In the genomic region with DNA sequence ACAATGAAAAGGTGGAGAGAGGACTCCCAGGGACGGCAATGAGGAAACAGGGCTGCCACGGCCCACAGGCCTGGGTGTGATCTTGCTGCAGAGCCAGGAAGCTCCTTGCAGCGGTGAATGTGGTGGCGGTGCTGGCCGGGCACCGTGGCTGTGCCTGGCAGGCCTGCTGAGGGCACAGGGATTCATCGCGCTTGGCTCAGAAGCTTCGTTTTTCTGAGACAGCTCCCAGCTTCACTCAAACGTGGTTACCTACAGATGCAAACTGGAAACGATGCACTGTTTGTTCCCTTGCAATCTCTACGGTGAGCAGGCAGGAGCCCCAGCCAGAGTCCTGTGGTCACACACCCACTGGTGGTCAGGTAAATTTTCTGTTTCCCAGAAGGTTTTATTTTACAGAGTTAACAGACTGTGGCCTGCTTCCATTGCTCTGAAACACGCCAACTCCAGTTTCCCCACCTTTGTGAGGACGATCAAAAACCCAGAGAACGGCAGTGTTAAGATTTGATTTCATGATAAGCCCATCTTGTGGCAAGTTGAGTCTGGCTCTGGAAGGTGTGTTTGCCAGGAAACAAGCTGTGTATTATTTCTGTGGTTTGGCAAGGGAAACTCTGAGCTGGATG, we compare ENCODE assay signal across 8 cellular contexts.
DNase-seq lines count a peak whose midpoint lies in the region; ATAC-seq lines count a peak whose summit lies in the region.

No MANE protein-coding gene starts in this region.

- H3K9me3 ChIP-seq in effector memory CD4-positive, alpha-beta T cell (ENCODE audit: control insufficient read depth, low read length): no peaks in the 10 kb centered on the region

- H3K27me3 ChIP-seq in effector memory CD4-positive, alpha-beta T cell (replicated peaks; ENCODE audit: control insufficient read depth, insufficient read depth, low read length, poor library complexity, severe bottlenecking): no peaks in the 10 kb centered on the region

- intact Hi-C loops in left colon (cut with DNase I, micrococcal nuclease): no loop called here

- H3K36me3 ChIP-seq in effector memory CD4-positive, alpha-beta T cell (ENCODE audit: control insufficient read depth, insufficient read depth, low read length): no peaks in the 10 kb centered on the region

- peaks cover 11% of the 10 kb centered on the region for H3K4me1 ChIP-seq in effector memory CD4-positive, alpha-beta T cell (ENCODE audit: control insufficient read depth, insufficient read depth, low read length, poor library complexity, severe bottlenecking)

- ATAC-seq in left colon: peak; percentile 91
- no peak for ATAC-seq in HG03095 (IDR thresholded peaks at IDR 0.05; ENCODE audit: unreplicated experiment)
- ATAC-seq in HG03469 (IDR thresholded peaks at IDR 0.05; ENCODE audit: unreplicated experiment): no peak

- peak; percentile 77 for DNase-seq in stimulated activated CD4-positive, alpha-beta T cell treated with anti-CD3 and anti-CD28 coated beads, Interleukin-15, amount 100 ng/mL, for 24 hours
- no peak for DNase-seq in stimulated activated CD4-positive, alpha-beta T cell treated with anti-CD3 and anti-CD28 coated beads, Interleukin-4, amount 100 ng/mL, for 1 hour
- peak; percentile 73 to 80 for DNase-seq in activated T-cell treated with anti-CD3 and anti-CD28 coated beads, Interleukin-2, amount 50 U/mL, for 48 hours
- peak; percentile 49 to 54 for DNase-seq in left colon
- DNase-seq in ureter (ENCODE audit: low spot score): peak; percentile 52
- no peak for DNase-seq in effector memory CD4-positive, alpha-beta T cell

- no peak overlapping the region for H3K4me3 ChIP-seq in effector memory CD4-positive, alpha-beta T cell (ENCODE audit: insufficient read depth, low read depth, low read length, poor library complexity, severe bottlenecking)

- no peak overlapping the region for H3K27ac ChIP-seq in effector memory CD4-positive, alpha-beta T cell (ENCODE audit: insufficient read depth, low read length, poor library complexity, severe bottlenecking)

Comparison
In these comparisons a context has a peak if more than half of its experiments do, and no peak if none do; other contexts are left out.
1. DNase-seq: peak in stimulated activated CD4-positive, alpha-beta T cell treated with anti-CD3 and anti-CD28 coated beads, Interleukin-15, amount 100 ng/mL, for 24 hours (single experiment), activated T-cell treated with anti-CD3 and anti-CD28 coated beads, Interleukin-2, amount 50 U/mL, for 48 hours (2 of 2), left colon (2 of 2) and ureter (single experiment); none in stimulated activated CD4-positive, alpha-beta T cell treated with anti-CD3 and anti-CD28 coated beads, Interleukin-4, amount 100 ng/mL, for 1 hour (single experiment) and effector memory CD4-positive, alpha-beta T cell (0 of 3).